ENCODE assay signal across 23 cellular contexts in genomic region chr7:55397617-55398016, GRCh38. TPM values are rescaled to one million over a fixed set of nuclear protein-coding genes. Genes with fewer than 3 reads are reported as not detected.
DNase-seq lines count a peak whose midpoint lies in the region; ATAC-seq lines count a peak whose summit lies in the region.
"Had no signal": no experiment of that assay in that cellular context is flagged by ENCODE, and none has a peak within 500 bp of the region (broad histone marks: within the 10 kb centered on the region; RNA-seq: fewer than 3 reads in every experiment).

No MANE protein-coding gene starts in this region.

- H3K27me3 Mint-ChIP-seq in activated T-cell treated with anti-CD3 and anti-CD28 coated beads, Interleukin-2, amount 50 U/mL, for 72 hours (ENCODE audit: low read depth) = no peaks in the 10 kb centered on the region
- no peaks in the 10 kb centered on the region for H3K27me3 Mint-ChIP-seq in activated T-cell treated with anti-CD3 and anti-CD28 coated beads, Interleukin-2, amount 50 U/mL, for 4 hours (ENCODE audit: low read depth)
- H3K27me3 Mint-ChIP-seq in stimulated activated naive CD8-positive, alpha-beta T cell treated with anti-CD3 and anti-CD28 coated beads, Interleukin-15, amount 100 ng/mL, for 72 hours = no peaks in the 10 kb centered on the region
- no peaks in the 10 kb centered on the region for H3K27me3 Mint-ChIP-seq in stimulated activated naive B cell treated with anti-CD40 and anti-IgM and Interleukin-4, amounts not matched to agents 10 μg/mL and 1 μg/mL and 100 μg/mL, for 72 hours
- H3K27me3 Mint-ChIP-seq: CD4-positive, alpha-beta memory T cell; CD4-positive, CD25-positive, alpha-beta regulatory T cell; CD8-positive, alpha-beta memory T cell had no signal

- no peaks in the 10 kb centered on the region for H3K9me3 Mint-ChIP-seq in activated T-cell treated with anti-CD3 and anti-CD28 coated beads, Interleukin-2, amount 50 U/mL, for 72 hours
- H3K9me3 Mint-ChIP-seq in activated T-cell treated with anti-CD3 and anti-CD28 coated beads, Interleukin-2, amount 50 U/mL, for 4 hours = no peaks in the 10 kb centered on the region
- H3K9me3 Mint-ChIP-seq in stimulated activated naive CD8-positive, alpha-beta T cell treated with anti-CD3 and anti-CD28 coated beads, Interleukin-15, amount 100 ng/mL, for 72 hours = no peaks in the 10 kb centered on the region
- H3K9me3 Mint-ChIP-seq in stimulated activated naive B cell treated with anti-CD40 and anti-IgM and Interleukin-4, amounts not matched to agents 10 μg/mL and 1 μg/mL and 100 μg/mL, for 72 hours = no peaks in the 10 kb centered on the region
- H3K9me3 Mint-ChIP-seq: CD4-positive, alpha-beta memory T cell; CD8-positive, alpha-beta memory T cell had no signal

- H3K27ac Mint-ChIP-seq in activated T-cell treated with anti-CD3 and anti-CD28 coated beads, Interleukin-2, amount 50 U/mL, for 72 hours = peak overlapping the region; percentile 22
- peak overlapping the region in 1 of 2 donors; percentile 18 for H3K27ac Mint-ChIP-seq in stimulated activated naive CD8-positive, alpha-beta T cell treated with anti-CD3 and anti-CD28 coated beads, Interleukin-15, amount 100 ng/mL, for 72 hours
- H3K27ac Mint-ChIP-seq in stimulated activated naive B cell treated with anti-CD40 and anti-IgM and Interleukin-4, amounts not matched to agents 10 μg/mL and 1 μg/mL and 100 μg/mL, for 72 hours = no peak overlapping the region
- H3K27ac Mint-ChIP-seq: CD4-positive, CD25-positive, alpha-beta regulatory T cell; CD8-positive, alpha-beta memory T cell had no signal

- no peak for ATAC-seq in activated T-cell treated with anti-CD3 and anti-CD28 coated beads, Interleukin-2, amount 50 U/mL, for 72 hours (replicated peaks in 1 of 2)
- no peak for ATAC-seq in activated T-cell treated with anti-CD3 and anti-CD28 coated beads, Interleukin-2, amount 50 U/mL, for 4 hours
- peak; percentile 63 for ATAC-seq in stimulated activated naive CD8-positive, alpha-beta T cell treated with anti-CD3 and anti-CD28 coated beads, Interleukin-15, Interleukin-2, amounts not matched to agents 100 U/mL and 50 U/mL, for 24 hours
- no peak for ATAC-seq in stimulated activated naive CD8-positive, alpha-beta T cell treated with anti-CD3 and anti-CD28 coated beads, Interleukin-15, amount 100 ng/mL, for 72 hours
- peak; percentile 33 to 48 for ATAC-seq in stimulated activated naive B cell treated with anti-CD40 and anti-IgM and Interleukin-4, amounts not matched to agents 10 μg/mL and 1 μg/mL and 100 μg/mL, for 72 hours (replicated peaks)
- no peak for ATAC-seq in GM21367 (IDR thresholded peaks at IDR 0.05; ENCODE audit: unreplicated experiment)
- ATAC-seq: GM12878 had no signal

- H3K4me3 Mint-ChIP-seq in activated T-cell treated with anti-CD3 and anti-CD28 coated beads, Interleukin-2, amount 50 U/mL, for 72 hours = no peak overlapping the region
- no peak overlapping the region for H3K4me3 Mint-ChIP-seq in activated T-cell treated with anti-CD3 and anti-CD28 coated beads, Interleukin-2, amount 50 U/mL, for 4 hours
- no peak overlapping the region for H3K4me3 Mint-ChIP-seq in stimulated activated naive CD8-positive, alpha-beta T cell treated with anti-CD3 and anti-CD28 coated beads, Interleukin-15, amount 100 ng/mL, for 72 hours
- no peak overlapping the region for H3K4me3 Mint-ChIP-seq in stimulated activated naive B cell treated with anti-CD40 and anti-IgM and Interleukin-4, amounts not matched to agents 10 μg/mL and 1 μg/mL and 100 μg/mL, for 72 hours
- H3K4me3 Mint-ChIP-seq: CD14-positive monocyte; CD4-positive, alpha-beta memory T cell; CD4-positive, CD25-positive, alpha-beta regulatory T cell; CD8-positive, alpha-beta memory T cell had no signal

- H3K36me3 Mint-ChIP-seq in activated T-cell treated with anti-CD3 and anti-CD28 coated beads, Interleukin-2, amount 50 U/mL, for 72 hours (ENCODE audit: insufficient read depth in 2 of 2) = no peaks in the 10 kb centered on the region
- peaks cover 3% of the 10 kb centered on the region for H3K36me3 Mint-ChIP-seq in activated T-cell treated with anti-CD3 and anti-CD28 coated beads, Interleukin-2, amount 50 U/mL, for 4 hours (ENCODE audit: insufficient read depth)
- H3K36me3 Mint-ChIP-seq in stimulated activated naive B cell treated with anti-CD40 and anti-IgM and Interleukin-4, amounts not matched to agents 10 μg/mL and 1 μg/mL and 100 μg/mL, for 72 hours = peaks cover 13 to 15% of the 10 kb centered on the region in 2 donors

- no peak for DNase-seq in activated T-cell treated with anti-CD3 and anti-CD28 coated beads, Interleukin-2, amount 50 U/mL, for 72 hours
- no peak for DNase-seq in activated T-cell treated with anti-CD3 and anti-CD28 coated beads, Interleukin-2, amount 50 U/mL, for 4 hours
- no peak for DNase-seq in stimulated activated naive CD8-positive, alpha-beta T cell treated with anti-CD3 and anti-CD28 coated beads, Interleukin-15, Interleukin-2, amounts not matched to agents 100 U/mL and 50 U/mL, for 24 hours
- DNase-seq in stimulated activated naive CD8-positive, alpha-beta T cell treated with anti-CD3 and anti-CD28 coated beads, Interleukin-15, amount 100 ng/mL, for 72 hours = no peak
- DNase-seq in stimulated activated naive B cell treated with anti-CD40 and anti-IgM and Interleukin-4, amounts not matched to agents 10 μg/mL and 1 μg/mL and 100 μg/mL, for 72 hours = no peak
- DNase-seq: 8988T; ACHN; BE2C; C1 segment of cervical spinal cord; CD4-positive, alpha-beta memory T cell; CD4-positive, CD25-positive, alpha-beta regulatory T cell; CD8-positive, alpha-beta memory T cell; COR-L47; DMS 273 treated with DMSO at 0.1 percent for 48 hours; DMS153; DMS53; DMS79; DND-41; EL; GDM1 had no signal

- no peaks in the 10 kb centered on the region for H3K4me1 Mint-ChIP-seq in activated T-cell treated with anti-CD3 and anti-CD28 coated beads, Interleukin-2, amount 50 U/mL, for 72 hours (ENCODE audit: low read depth)
- H3K4me1 Mint-ChIP-seq in activated T-cell treated with anti-CD3 and anti-CD28 coated beads, Interleukin-2, amount 50 U/mL, for 4 hours (ENCODE audit: low read depth) = no peaks in the 10 kb centered on the region
- H3K4me1 Mint-ChIP-seq in stimulated activated naive CD8-positive, alpha-beta T cell treated with anti-CD3 and anti-CD28 coated beads, Interleukin-15, amount 100 ng/mL, for 72 hours = peaks cover 6% of the 10 kb centered on the region
- no peaks in the 10 kb centered on the region for H3K4me1 Mint-ChIP-seq in stimulated activated naive B cell treated with anti-CD40 and anti-IgM and Interleukin-4, amounts not matched to agents 10 μg/mL and 1 μg/mL and 100 μg/mL, for 72 hours
- H3K4me1 Mint-ChIP-seq: CD14-positive monocyte; CD4-positive, alpha-beta memory T cell; CD8-positive, alpha-beta memory T cell had no signal

RNA-seq across cellular contexts. Expression of gene LANCL2, which starts 32.5 kb away (rescaled TPM):
- total RNA-seq in activated T-cell treated with anti-CD3 and anti-CD28 coated beads, Interleukin-2, amount 50 U/mL, for 72 hours = 10 to 100 TPM in 1 of 2 donors, 1 to 10 TPM in 1; 9.5 to 13.0 TPM
- total RNA-seq in activated T-cell treated with anti-CD3 and anti-CD28 coated beads, Interleukin-2, amount 50 U/mL, for 4 hours = 10 to 100 TPM; 23.3 to 26.4 (median 25.7) TPM

Comparison
In these comparisons a context has a peak if more than half of its experiments do, and no peak if none do; other contexts are left out.
1. ATAC-seq: peak in stimulated activated naive CD8-positive, alpha-beta T cell treated with anti-CD3 and anti-CD28 coated beads, Interleukin-15, Interleukin-2, amounts not matched to agents 100 U/mL and 50 U/mL, for 24 hours (single experiment) and stimulated activated naive B cell treated with anti-CD40 and anti-IgM and Interleukin-4, amounts not matched to agents 10 μg/mL and 1 μg/mL and 100 μg/mL, for 72 hours (2 of 2); none in activated T-cell treated with anti-CD3 and anti-CD28 coated beads, Interleukin-2, amount 50 U/mL, for 72 hours (0 of 2), activated T-cell treated with anti-CD3 and anti-CD28 coated beads, Interleukin-2, amount 50 U/mL, for 4 hours (0 of 2), stimulated activated naive CD8-positive, alpha-beta T cell treated with anti-CD3 and anti-CD28 coated beads, Interleukin-15, amount 100 ng/mL, for 72 hours (single experiment) and GM21367 (single experiment).